15 cellular contexts compared by ENCODE assay signal in genomic region chr2:95240091-95240490, GRCh38. TPM values are rescaled to one million over a fixed set of nuclear protein-coding genes. Genes with fewer than 3 reads are reported as not detected.
DNase-seq lines count a peak whose midpoint lies in the region; ATAC-seq and TF ChIP-seq lines count a peak whose summit lies in the region.
"Had no signal": no experiment of that assay in that cellular context is flagged by ENCODE, and none has a peak within 500 bp of the region (broad histone marks: within the 10 kb centered on the region; RNA-seq: fewer than 3 reads in every experiment).

No MANE protein-coding gene starts in this region.

- no peaks in the 10 kb centered on the region for H3K27me3 ChIP-seq in vagina
- H3K27me3 ChIP-seq: BLaER1 treated with 17β-estradiol and CSF1 and Interleukin-3, amounts not matched to agents 10 nM and 100 nM had no signal

- TF ChIP-seq CTCF in RWPE1 (conservative IDR thresholded peaks at IDR 0.05; ENCODE audit: low read depth) (no peak), vagina (IDR thresholded peaks at IDR 0.05) (no peak)

- peak overlapping the region; percentile 20; the same call in 1 of the 2 replicates for H3K27ac ChIP-seq in RWPE1
- H3K27ac ChIP-seq in epithelial cell of prostate, result peak overlapping the region; percentile 83
- H3K27ac ChIP-seq in vagina, result no peak overlapping the region
- H3K27ac ChIP-seq: BLaER1 treated with 17β-estradiol and CSF1 and Interleukin-3, amounts not matched to agents 10 nM and 100 nM had no signal

- peaks cover 10% of the 10 kb centered on the region for H3K9me3 ChIP-seq in vagina
- H3K9me3 ChIP-seq: HAP-1 had no signal

- no peak for TF ChIP-seq POLR2A in vagina (IDR thresholded peaks at IDR 0.05)

- ATAC-seq in HG03039 (IDR thresholded peaks at IDR 0.05; ENCODE audit: unreplicated experiment), result no peak

- H3K36me3 ChIP-seq in vagina, result no peaks in the 10 kb centered on the region
- H3K36me3 ChIP-seq: HAP-1 had no signal

- intact Hi-C loops in vagina (cut with DNase I), result no loop called here

- DNase-seq in NCI-H226 (peak; percentile 61), RWPE1 (ENCODE audit: low spot score) (peak; percentile 36), epithelial cell of prostate (ENCODE audit: low read depth, low spot score) (peak; percentile 60), kidney tubule cell (ENCODE audit: low spot score) (peak; percentile 32), MV-4-11 (lab: John Stamatoyannopoulos, UW) (no peak), vagina (ENCODE audit: extremely low spot score in 2 of 2) (no peak)
- DNase-seq in stimulated activated CD4-positive, alpha-beta T cell treated with anti-CD3 and anti-CD28 coated beads, Interleukin-2, amount 100 ng/mL, for 48 hours, result no peak
- DNase-seq: ACHN; CD4-positive, CD25-positive, alpha-beta regulatory T cell; DMS53; GF-D8 had no signal

- CTCF ChIA-PET in RWPE1 (lab: Yijun Ruan, JAX), result interaction anchor here (0.6 to 1.6 kb wide), 3 partner anchors 8 to 76 kb away, joined by 3 to 8 read pairs (median 5); no protein-coding TSS in a partner anchor

- H3K4me3 ChIP-seq in vagina, result no peak overlapping the region
- H3K4me3 ChIP-seq: BLaER1 treated with 17β-estradiol and CSF1 and Interleukin-3, amounts not matched to agents 10 nM and 100 nM; HAP-1 had no signal

- POLR2A ChIA-PET in RWPE1 (lab: Yijun Ruan, JAX; ENCODE audit: low non-redundant PET), result interaction anchor here (0.6 kb wide), 1 partner anchor 44 kb away, joined by 4 read pairs; no protein-coding TSS in a partner anchor

- H3K4me1 ChIP-seq in vagina, result no peaks in the 10 kb centered on the region
- H3K4me1 ChIP-seq: HAP-1 had no signal

RNA-seq across cellular contexts. Expression of gene ZNF892, which starts 32.8 kb away (rescaled TPM):
- total RNA-seq in vagina, result 2.7 TPM
- total RNA-seq: A172 had no signal

RNA-seq across cellular contexts. Expression of gene PROM2, which starts 34.2 kb away (rescaled TPM):
- 70.5 TPM for total RNA-seq in vagina

RNA-seq across cellular contexts. Expression of gene KCNIP3, which starts 57.1 kb away (rescaled TPM):
- 27.5 TPM for total RNA-seq in vagina
- total RNA-seq: CD4-positive, CD25-positive, alpha-beta regulatory T cell had no signal

Comparison
In these comparisons a context has a peak if more than half of its experiments do, and no peak if none do; other contexts are left out.
1. DNase-seq: peak in NCI-H226 (single experiment), RWPE1 (single experiment), epithelial cell of prostate (single experiment) and kidney tubule cell (single experiment); none in MV-4-11 (single experiment), vagina (0 of 2) and stimulated activated CD4-positive, alpha-beta T cell treated with anti-CD3 and anti-CD28 coated beads, Interleukin-2, amount 100 ng/mL, for 48 hours (0 of 2).